In genomic region chr7:151081170-151082101, GRCh38 we compare ENCODE assay signal across 8 cellular contexts. TPM values are rescaled to one million over a fixed set of nuclear protein-coding genes. Genes with fewer than 3 reads are reported as not detected.
A peak's percentile ranks its signal among the peaks of the same experiment; 100 is the strongest.
DNase-seq lines count a peak whose midpoint lies in the region; ATAC-seq and TF ChIP-seq lines count a peak whose summit lies in the region.

No MANE protein-coding gene starts in this region.

- intact Hi-C loops in vagina (cut with DNase I), result loop anchor here (2.0 kb wide), 1 partner anchor 53 kb away; the partner anchor contains the start of gene ABCB8

- H3K4me3 ChIP-seq in vagina, result peak overlapping the region; percentile 77 to 82

- DNase-seq in Daoy (ENCODE audit: low read depth) (peak; percentile 67), M059J (ENCODE audit: low read depth) (peak; percentile 48), memory B cell (ENCODE audit: low spot score in 2 of 2) (no peak), vagina (ENCODE audit: extremely low spot score in 2 of 2) (no peak), NCI-H510A (lab: John Stamatoyannopoulos, UW) (no peak)
- no peak for DNase-seq in central memory CD8-positive, alpha-beta T cell (ENCODE audit: low spot score in 2 of 2)

- H3K27ac Mint-ChIP-seq in central memory CD8-positive, alpha-beta T cell (ENCODE audit: low read depth), result no peak overlapping the region
- H3K27ac Mint-ChIP-seq in memory B cell, result peak overlapping the region; percentile 60

- ATAC-seq in central memory CD8-positive, alpha-beta T cell (replicated peaks; ENCODE audit: extremely low read depth, poor library complexity, severe bottlenecking), result no peak
- no peak for ATAC-seq in memory B cell (ENCODE audit: low read depth)
- no peak for ATAC-seq in HG02884 (IDR thresholded peaks at IDR 0.05; ENCODE audit: unreplicated experiment)
- ATAC-seq in HG03521 (IDR thresholded peaks at IDR 0.05; ENCODE audit: unreplicated experiment), result no peak

- H3K27me3 ChIP-seq in vagina, result no peaks in the 10 kb centered on the region

- peaks cover 44% of the 10 kb centered on the region for H3K4me1 Mint-ChIP-seq in central memory CD8-positive, alpha-beta T cell
- H3K4me1 Mint-ChIP-seq in memory B cell, result peaks cover 35% of the 10 kb centered on the region

- H3K36me3 ChIP-seq in vagina, result peaks cover 0 to 3% of the 10 kb centered on the region in 2 donors

- no peak for TF ChIP-seq CTCF in vagina (IDR thresholded peaks at IDR 0.05)

- no peaks in the 10 kb centered on the region for H3K9me3 ChIP-seq in vagina

- H3K9me3 Mint-ChIP-seq in central memory CD8-positive, alpha-beta T cell, result no peaks in the 10 kb centered on the region
- H3K9me3 Mint-ChIP-seq in memory B cell, result no peaks in the 10 kb centered on the region

- H3K27me3 Mint-ChIP-seq in central memory CD8-positive, alpha-beta T cell, result peaks cover 10% of the 10 kb centered on the region
- peaks cover 2% of the 10 kb centered on the region for H3K27me3 Mint-ChIP-seq in memory B cell

- peaks cover 65% of the 10 kb centered on the region for H3K4me1 ChIP-seq in vagina

- peaks cover 11% of the 10 kb centered on the region for H3K36me3 Mint-ChIP-seq in central memory CD8-positive, alpha-beta T cell (ENCODE audit: insufficient read depth)
- peaks cover 3% of the 10 kb centered on the region for H3K36me3 Mint-ChIP-seq in memory B cell

- H3K27ac ChIP-seq in vagina, result peak overlapping the region; percentile 97

- no peak for TF ChIP-seq POLR2A in vagina (IDR thresholded peaks at IDR 0.05)

- peak overlapping the region; percentile 84 for H3K4me3 Mint-ChIP-seq in central memory CD8-positive, alpha-beta T cell
- peak overlapping the region; percentile 90 for H3K4me3 Mint-ChIP-seq in memory B cell

RNA-seq across cellular contexts. Expression of gene FASTK, which starts 0.8 kb away (rescaled TPM):
- total RNA-seq in Daoy (2014; rRNA removed; shearing (Covaris generic)), result 93.8 and 111 TPM in 2 replicates
- total RNA-seq in M059J (2014; rRNA removed; shearing (Covaris generic)), result 73.7 and 97.9 TPM in 2 replicates
- 60.2 TPM for total RNA-seq in vagina

RNA-seq across cellular contexts. Expression of gene TMUB1, which starts 1.9 kb away (rescaled TPM):
- total RNA-seq in Daoy (2014; rRNA removed; shearing (Covaris generic)), result 51.2 and 61.3 TPM in 2 replicates
- total RNA-seq in M059J (2014; rRNA removed; shearing (Covaris generic)), result 73.4 and 80.3 TPM in 2 replicates
- 40.3 TPM for total RNA-seq in vagina

RNA-seq across cellular contexts. Expression of gene AGAP3, which starts 4.8 kb away (rescaled TPM):
- 41.6 and 72.6 TPM in 2 replicates for total RNA-seq in Daoy (2014; rRNA removed; shearing (Covaris generic))
- total RNA-seq in M059J (2014; rRNA removed; shearing (Covaris generic)), result 35.1 and 36.7 TPM in 2 replicates
- 98.2 TPM for total RNA-seq in vagina

RNA-seq across cellular contexts. Expression of gene SLC4A2, which starts 22.0 kb away (rescaled TPM):
- total RNA-seq in Daoy (2014; rRNA removed; shearing (Covaris generic)), result 157 and 195 TPM in 2 replicates
- 101 and 105 TPM in 2 replicates for total RNA-seq in M059J (2014; rRNA removed; shearing (Covaris generic))
- 66.5 TPM for total RNA-seq in vagina

RNA-seq across cellular contexts. Expression of gene CDK5, which starts 23.7 kb away (rescaled TPM):
- 56.6 and 63.8 TPM in 2 replicates for total RNA-seq in Daoy (2014; rRNA removed; shearing (Covaris generic))
- 36.6 and 54.2 TPM in 2 replicates for total RNA-seq in M059J (2014; rRNA removed; shearing (Covaris generic))
- 4.2 TPM for total RNA-seq in vagina

Comparison
In these comparisons a context has a peak if more than half of its experiments do, and no peak if none do; other contexts are left out.
1. DNase-seq: peak in Daoy (single experiment) and M059J (single experiment); none in central memory CD8-positive, alpha-beta T cell (0 of 2), memory B cell (0 of 2), vagina (0 of 2) and NCI-H510A (single experiment).